ENCODE assay signal across 8 cellular contexts in the genomic region with DNA sequence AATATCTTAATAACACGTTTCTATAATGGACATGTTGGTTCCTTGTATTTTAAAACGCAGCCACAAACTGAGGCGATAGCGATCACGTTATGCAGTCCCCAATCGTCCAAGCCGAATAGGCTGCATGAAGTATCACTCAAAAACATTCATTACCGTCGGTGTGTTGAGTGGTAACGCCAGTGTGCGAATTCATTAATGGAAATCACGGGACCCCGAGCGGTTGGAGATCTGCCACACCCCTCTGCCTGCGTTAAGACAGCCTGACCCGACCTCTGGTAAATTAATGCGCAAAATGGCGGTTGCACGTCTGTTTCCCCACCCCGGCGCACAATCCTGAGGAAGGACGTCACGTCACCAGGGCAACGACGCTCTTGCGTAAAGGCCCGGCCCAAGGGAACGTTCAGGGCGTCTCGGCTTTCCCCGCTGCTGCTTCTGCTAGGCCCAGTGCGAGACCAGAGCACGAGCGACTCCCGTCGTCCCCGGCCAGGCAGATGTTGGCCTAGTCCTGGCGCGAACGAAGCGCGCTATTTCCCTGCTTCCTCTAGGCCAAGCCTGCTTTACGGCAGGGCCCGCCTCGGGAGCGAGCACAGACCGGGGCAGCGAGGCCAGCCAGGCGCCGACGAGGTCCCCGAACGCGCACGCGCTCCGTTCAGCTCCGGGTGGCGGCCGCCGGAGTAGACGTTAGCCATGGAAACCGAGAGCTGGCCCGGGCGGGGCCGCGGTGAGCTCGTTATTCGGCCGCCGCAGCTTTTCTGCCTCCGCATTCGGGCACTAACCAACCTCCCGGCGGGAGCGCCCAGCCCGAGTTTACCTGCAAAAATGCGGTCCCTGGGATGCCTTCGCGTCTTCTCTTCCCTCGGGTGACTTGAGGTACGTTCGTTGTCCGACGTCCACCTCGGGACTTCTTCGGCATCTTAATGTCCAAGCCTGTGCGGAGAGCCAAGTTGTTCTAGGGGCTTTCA. TPM values are rescaled to one million over a fixed set of nuclear protein-coding genes. Genes with fewer than 3 reads are reported as not detected.
DNase-seq lines count a peak whose midpoint lies in the region; ATAC-seq, FAIRE-seq and TF ChIP-seq lines count a peak whose summit lies in the region.

A gene (plus strand): TSS at position 374 of the 962 bp plus-strand sequence. CDS start 15,716 bp downstream, outside the sequence.

- peak; percentile 94 for TF ChIP-seq POLR2A in GM10847 (IDR thresholded peaks at IDR 0.05; ENCODE audit: extremely low read depth, insufficient read length)

- H3K27ac ChIP-seq in pancreas (peak within 1 kb of the TSS; percentile 93 to 99 (median 98)), tibial artery (peak within 1 kb of the TSS; percentile 96 to 97)

- peaks cover 0 to 11% (median 7%) of the 10 kb centered on the region in 3 donors for H3K4me1 ChIP-seq in pancreas
- H3K4me1 ChIP-seq in tibial artery = peaks cover 0 to 35% (median 7%) of the 10 kb centered on the region in 4 donors

- H3K36me3 Mint-ChIP-seq in activated naive CD8-positive, alpha-beta T cell treated with anti-CD3 and anti-CD28 coated beads, Interleukin-2, amount 50 U/mL, for 24 hours (ENCODE audit: low read depth) = peaks cover 17% of the 10 kb centered on the region

- H3K27me3 ChIP-seq in pancreas (no peaks in the 10 kb centered on the region), tibial artery (no peaks in the 10 kb centered on the region)

- no peaks in the 10 kb centered on the region for H3K9me3 Mint-ChIP-seq in activated naive CD8-positive, alpha-beta T cell treated with anti-CD3 and anti-CD28 coated beads, Interleukin-2, amount 50 U/mL, for 24 hours

- TF ChIP-seq CTCF in pancreas (IDR thresholded peaks at IDR 0.05) (no peak), tibial artery (IDR thresholded peaks at IDR 0.05) (no peak)

- peaks cover 2% of the 10 kb centered on the region for H3K27me3 Mint-ChIP-seq in activated naive CD8-positive, alpha-beta T cell treated with anti-CD3 and anti-CD28 coated beads, Interleukin-2, amount 50 U/mL, for 24 hours

- H3K36me3 ChIP-seq in pancreas (no peaks in the 10 kb centered on the region), tibial artery (no peaks in the 10 kb centered on the region)

- 0% methylated on average over 88 of the region's 88 CpGs for WGBS in pancreas, 2 donors

- H3K27ac Mint-ChIP-seq in activated naive CD8-positive, alpha-beta T cell treated with anti-CD3 and anti-CD28 coated beads, Interleukin-2, amount 50 U/mL, for 24 hours = peak within 1 kb of the TSS; percentile 95

- H3K9me3 ChIP-seq in pancreas (no peaks in the 10 kb centered on the region), tibial artery (no peaks in the 10 kb centered on the region)

- H3K4me3 Mint-ChIP-seq in activated naive CD8-positive, alpha-beta T cell treated with anti-CD3 and anti-CD28 coated beads, Interleukin-2, amount 50 U/mL, for 24 hours = peak within 1 kb of the TSS; percentile 97

- intact Hi-C loops in Right ventricle myocardium superior (cut with DNase I) = loop anchor here (5.0 to 10.0 kb wide), 2 partner anchors 155 to 757 kb away; a partner anchor contains a TSS
- intact Hi-C loops in pancreas (cut with DNase I) = loop anchor here in 1 of 3 donors (10.0 kb wide), 1 partner anchor 63 kb away; no protein-coding TSS in a partner anchor
- intact Hi-C loops in tibial artery (cut with DNase I; ENCODE audit: low total_unique reads) = loop anchor here (5.0 to 10.0 kb wide), 2 partner anchors 70 to 153 kb away; a partner anchor contains a TSS

- no peak for FAIRE-seq in pancreas (lab: Jason Lieb, UNC)

- DNase-seq in NCI-H128 (lab: John Stamatoyannopoulos, UW; ENCODE audit: unreplicated experiment) (peak; percentile 97), SW480 (ENCODE audit: low spot score) (peak; percentile 99), Right ventricle myocardium superior (peak; percentile 98), pancreas (peak; percentile 93 to 97 (median 96)), tibial artery (peak; percentile 96 to 99)
- DNase-seq in activated naive CD8-positive, alpha-beta T cell treated with anti-CD3 and anti-CD28 coated beads, Interleukin-2, amount 50 U/mL, for 24 hours = peak; percentile 91

- ATAC-seq in HG02678 (IDR thresholded peaks at IDR 0.05; ENCODE audit: unreplicated experiment) = peak; percentile 95
- peak; percentile 97 for ATAC-seq in activated naive CD8-positive, alpha-beta T cell treated with anti-CD3 and anti-CD28 coated beads, Interleukin-2, amount 50 U/mL, for 24 hours
- peak; percentile 98 for ATAC-seq in Right ventricle myocardium superior (ENCODE audit: poor library complexity)
- peak; percentile 94 to 98 (median 96) for ATAC-seq in pancreas

- H3K4me3 ChIP-seq in pancreas (peak within 1 kb of the TSS; percentile 55 to 67 (median 64)), tibial artery (peak within 1 kb of the TSS; percentile 74 to 75)

- peaks cover 41% of the 10 kb centered on the region for H3K4me1 Mint-ChIP-seq in activated naive CD8-positive, alpha-beta T cell treated with anti-CD3 and anti-CD28 coated beads, Interleukin-2, amount 50 U/mL, for 24 hours

RNA-seq across cellular contexts. Expression of the gene that starts here (rescaled TPM):
- 18.6 TPM for total RNA-seq in Right ventricle myocardium superior
- total RNA-seq in pancreas = 10 to 100 TPM; 13.7 to 24.0 (median 16.1) TPM
- 10 to 100 TPM in 1 of 2 donors, 1 to 10 TPM in 1; 9.5 to 21.6 TPM for polyA plus RNA-seq in pancreas

Comparison
In these comparisons a context has a peak if more than half of its experiments do, and no peak if none do; other contexts are left out.
1. Peak in every context shown above with its lines: DNase-seq, ATAC-seq, H3K4me3 ChIP-seq and H3K27ac ChIP-seq.